Comparison of ENCODE assay signal across 22 cellular contexts in the genomic region with DNA sequence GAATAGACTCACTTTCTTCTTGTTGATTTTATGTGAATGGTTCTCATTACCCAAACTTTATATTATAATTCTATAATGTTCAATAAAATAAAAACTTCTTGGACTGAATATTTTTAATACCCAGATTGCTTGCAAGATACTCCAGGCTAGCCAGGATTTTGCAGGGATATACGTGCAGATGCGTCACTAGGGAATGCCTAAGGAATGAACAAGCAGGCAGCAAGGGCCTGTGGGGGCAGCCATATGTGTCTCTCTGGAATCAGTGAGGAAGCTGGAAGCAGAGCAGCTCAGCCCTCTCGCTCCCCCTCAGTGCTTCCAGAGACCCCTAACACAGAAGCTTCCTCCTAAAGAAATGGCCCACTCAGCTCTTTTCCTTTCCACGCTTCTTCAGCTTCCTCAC.
"Had no signal": no experiment of that assay in that cellular context is flagged by ENCODE, and none has a peak within 500 bp of the region (broad histone marks: within the 10 kb centered on the region; RNA-seq: fewer than 3 reads in every experiment).

No MANE protein-coding gene starts in this region.

- H3K27me3 Mint-ChIP-seq: memory B cell, type B pancreatic cell had no signal

- H3K36me3 ChIP-seq: gastroesophageal sphincter, left lung, lower lobe of right lung, neutrophil, right atrium auricular region, sigmoid colon, stomach, thoracic aorta, uterus had no signal

- H3K4me1 Mint-ChIP-seq: memory B cell; naive thymus-derived CD4-positive, alpha-beta T cell; nephron progenitor cell had no signal

- DNase-seq: effector memory CD4-positive, alpha-beta T cell; glutamatergic neuron; left lung; lower lobe of right lung; naive thymus-derived CD4-positive, alpha-beta T cell; nephron progenitor cell; posterior cingulate gyrus; sigmoid colon; stimulated activated CD4-positive, alpha-beta T cell treated with anti-CD3 and anti-CD28 coated beads, Interleukin-12 subunit alpha, Interleukin-12 subunit beta, amount 100 ng/mL, for 4 hours; stimulated activated naive CD4-positive, alpha-beta T cell; stomach; substantia nigra; uterus had no signal

- H3K27me3 ChIP-seq: gastroesophageal sphincter, left lung, neutrophil, right atrium auricular region, sigmoid colon, stomach, uterus had no signal

- H3K9me3 ChIP-seq: gastroesophageal sphincter, left lung, lower lobe of right lung, neutrophil, right atrium auricular region, sigmoid colon, thoracic aorta, uterus had no signal

- H3K4me1 ChIP-seq: gastroesophageal sphincter, left lung, lower lobe of right lung, right atrium auricular region, sigmoid colon, stomach, uterus had no signal

- H3K4me3 Mint-ChIP-seq: memory B cell; naive thymus-derived CD4-positive, alpha-beta T cell; nephron progenitor cell; type B pancreatic cell had no signal

- H3K27ac Mint-ChIP-seq: memory B cell; naive thymus-derived CD4-positive, alpha-beta T cell; nephron progenitor cell; type B pancreatic cell had no signal

- H3K27ac ChIP-seq: gastroesophageal sphincter, left lung, lower lobe of right lung, neutrophil, right atrium auricular region, sigmoid colon, skin epidermis, stomach, thoracic aorta, uterus had no signal

- H3K36me3 Mint-ChIP-seq: memory B cell, type B pancreatic cell had no signal

- H3K4me3 ChIP-seq: gastroesophageal sphincter, left lung, lower lobe of right lung, right atrium auricular region, sigmoid colon, skin epidermis, stomach, thoracic aorta, uterus had no signal

- FAIRE-seq: endometrium, keratinocyte had no signal

- H3K9me3 Mint-ChIP-seq: type B pancreatic cell had no signal
